Comparison of ENCODE assay signal across 9 cellular contexts in genomic region chr4:110510955-110511544, GRCh38. TPM values are rescaled to one million over a fixed set of nuclear protein-coding genes. Genes with fewer than 3 reads are reported as not detected.
A peak's percentile ranks its signal among the peaks of the same experiment; 100 is the strongest.
DNase-seq lines count a peak whose midpoint lies in the region; ATAC-seq, FAIRE-seq and TF ChIP-seq lines count a peak whose summit lies in the region.
"Had no signal": no experiment of that assay in that cellular context is flagged by ENCODE, and none has a peak within 500 bp of the region (broad histone marks: within the 10 kb centered on the region; RNA-seq: fewer than 3 reads in every experiment).

No MANE protein-coding gene starts in this region.

- H2AFZ ChIP-seq in HCT116 (ENCODE audit: low read depth, low read length, poor library complexity, severe bottlenecking) = no peak overlapping the region

- peak; percentile 74 for TF ChIP-seq RAD21 in HCT116 (IDR thresholded peaks at IDR 0.05; ENCODE audit: low read depth)

- H3K36me3 ChIP-seq in HCT116 (ENCODE audit: control insufficient read depth in 1 of 2, insufficient read depth in 2 of 2, low read length in 2 of 2) = no peaks in the 10 kb centered on the region
- H3K36me3 ChIP-seq in heart left ventricle = no peaks in the 10 kb centered on the region
- peaks cover 0 to 2% of the 10 kb centered on the region in 2 donors for H3K36me3 ChIP-seq in small intestine (ENCODE audit: control insufficient read depth in 2 of 2, insufficient read depth in 2 of 2, low read length in 2 of 2)

- POLR2A ChIA-PET in HCT116 (lab: Charles Lee) = no interaction called here
- POLR2A ChIA-PET in activated CD8-positive, alpha-beta T cell treated with anti-CD3 and anti-CD28 coated beads for 36 hours (lab: Charles Lee) = interaction anchor here (0.5 kb wide), 1 partner anchor 512 kb away, joined by 3 read pairs; no protein-coding TSS in a partner anchor

- no peaks in the 10 kb centered on the region for H3K79me2 ChIP-seq in HCT116 (ENCODE audit: insufficient read depth, low read length)

- intact Hi-C loops in HCT116 (cut with micrococcal nuclease) (loop anchor here (1.0 to 10.0 kb wide), 2 partner anchors 506 to 1124 kb away; no protein-coding TSS in a partner anchor), heart left ventricle (cut with DNase I) (loop anchor here (1.0 to 10.0 kb wide), 13 partner anchors 166 to 1524 kb away; partner anchors contain the start of gene ELOVL6 (in 3 of the 10))
- intact Hi-C loops in activated CD8-positive, alpha-beta T cell treated with anti-CD3 and anti-CD28 coated beads for 36 hours (cut with micrococcal nuclease) = no loop called here

- RAD21 ChIA-PET in HCT116 (lab: Charles Lee; ENCODE audit: low non-redundant PET in 1 of 2, low total read pairs in 2 of 2, uncharacterized antibody in 2 of 2, unreplicated experiment in 2 of 2) = interaction anchor here (0.9 to 1.3 kb wide), 2 partner anchors 167 to 168 kb away, joined by 3 to 5 read pairs; no protein-coding TSS in a partner anchor

- ATAC-seq in HCT116 = peak; percentile 69
- ATAC-seq in activated CD8-positive, alpha-beta T cell treated with anti-CD3 and anti-CD28 coated beads for 36 hours = no peak
- ATAC-seq in heart left ventricle = peak in 3 of 4 donors; percentile 52 to 71 (median 59)
- no peak for ATAC-seq in GM21737 (IDR thresholded peaks at IDR 0.05; ENCODE audit: unreplicated experiment)

- H3K27ac ChIP-seq in HCT116 (ENCODE audit: low read depth, low read length) (no peak overlapping the region), heart left ventricle (no peak overlapping the region), small intestine (ENCODE audit: low read depth in 1 of 2, low read length in 1 of 2) (no peak overlapping the region)
- H3K27ac ChIP-seq: skin epidermis had no signal

- no peaks in the 10 kb centered on the region for H3K27me3 ChIP-seq in HCT116 (ENCODE audit: insufficient read depth, low read length)
- H3K27me3 ChIP-seq in heart left ventricle = no peaks in the 10 kb centered on the region
- H3K27me3 ChIP-seq in small intestine (ENCODE audit: control insufficient read depth in 2 of 2, insufficient read depth in 2 of 2, low read length in 2 of 2) = no peaks in the 10 kb centered on the region

- no peak overlapping the region for H3K9ac ChIP-seq in HCT116 (ENCODE audit: low read length)

- peaks cover 9% of the 10 kb centered on the region for H3K4me1 Mint-ChIP-seq in activated CD8-positive, alpha-beta T cell treated with anti-CD3 and anti-CD28 coated beads for 36 hours (ENCODE audit: low read depth)

- CTCF ChIA-PET in HCT116 (lab: Charles Lee) = interaction anchor here (0.7 to 9.1 kb wide), 8 partner anchors 13 to 511 kb away, joined by 3 to 167 read pairs (median 7); no protein-coding TSS in a partner anchor
- CTCF ChIA-PET in activated CD8-positive, alpha-beta T cell treated with anti-CD3 and anti-CD28 coated beads for 36 hours (lab: Charles Lee) = interaction anchor here (0.6 to 9.9 kb wide), 24 partner anchors 8 to 529 kb away, joined by 3 to 194 read pairs (median 4); no protein-coding TSS in a partner anchor

- peak; percentile 70 for FAIRE-seq in small intestine (lab: Jason Lieb, UNC)

- peaks cover 0 to 9% of the 10 kb centered on the region in 2 experiments; a peak in 1 of 4 replicates for H3K4me1 ChIP-seq in HCT116 (ENCODE audit: control insufficient read depth in 1 of 2, insufficient read depth in 2 of 2, low read length in 2 of 2)
- peaks cover 0 to 11% (median 0%) of the 10 kb centered on the region in 12 donors for H3K4me1 ChIP-seq in heart left ventricle
- H3K4me1 ChIP-seq in small intestine (ENCODE audit: control insufficient read depth in 2 of 2, insufficient read depth in 1 of 2, low read depth in 1 of 2, low read length in 1 of 2) = no peaks in the 10 kb centered on the region

- H3K27ac Mint-ChIP-seq in activated CD8-positive, alpha-beta T cell treated with anti-CD3 and anti-CD28 coated beads for 36 hours = no peak overlapping the region

- no peak overlapping the region for H3K4me2 ChIP-seq in HCT116 (ENCODE audit: low read length)

- H3K9me2 ChIP-seq in HCT116 (ENCODE audit: insufficient read depth) = no peaks in the 10 kb centered on the region

- H3K4me3 Mint-ChIP-seq in activated CD8-positive, alpha-beta T cell treated with anti-CD3 and anti-CD28 coated beads for 36 hours = no peak overlapping the region

- no peak overlapping the region for H3K4me3 ChIP-seq in HCT116 (replicated peaks in 1 of 2; ENCODE audit: low read depth in 1 of 2, low read length in 2 of 2)
- no peak overlapping the region for H3K4me3 ChIP-seq in heart left ventricle
- no peak overlapping the region for H3K4me3 ChIP-seq in small intestine (ENCODE audit: low read depth in 1 of 2, low read length in 2 of 2)
- H3K4me3 ChIP-seq: skin epidermis had no signal

- H3K27me3 Mint-ChIP-seq in activated CD8-positive, alpha-beta T cell treated with anti-CD3 and anti-CD28 coated beads for 36 hours = peaks cover 1% of the 10 kb centered on the region

- peak; percentile 52 to 73 (median 62); a peak in 4 of 6 replicates for TF ChIP-seq CTCF in HCT116 (IDR thresholded peaks at IDR 0.05 in 2 of 3, conservative IDR thresholded peaks at IDR 0.05 in 1 of 3; ENCODE audit: borderline replicate concordance in 1 of 3, insufficient read depth in 1 of 3, low read depth in 2 of 3, low read length in 2 of 3)
- peak; percentile 84 for TF ChIP-seq CTCF in activated CD8-positive, alpha-beta T cell treated with anti-CD3 and anti-CD28 coated beads for 36 hours (IDR thresholded peaks at IDR 0.05)
- TF ChIP-seq CTCF in heart left ventricle (IDR thresholded peaks at IDR 0.05) = peak; percentile 65 to 80 (median 74)

- WGBS in heart left ventricle, 4 donors = 34 to 41% (median 39%) methylated on average over 4 of the region's 4 CpGs
- 33 to 39% (median 35%) methylated on average over 4 of the region's 4 CpGs for WGBS in small intestine, 3 donors

- H3K9me3 Mint-ChIP-seq in activated CD8-positive, alpha-beta T cell treated with anti-CD3 and anti-CD28 coated beads for 36 hours = no peaks in the 10 kb centered on the region

- no peaks in the 10 kb centered on the region for H4K20me1 ChIP-seq in HCT116 (ENCODE audit: insufficient read depth)

- no TSS peak for BruUV-seq in HCT116 (replicated peaks; lab: Mats Ljungman, UMichigan)

- H3K9me3 ChIP-seq in HCT116 (ENCODE audit: control insufficient read depth in 1 of 2, insufficient read depth in 1 of 2, low read depth in 1 of 2, low read length in 2 of 2) = no peaks in the 10 kb centered on the region
- H3K9me3 ChIP-seq in heart left ventricle = no peaks in the 10 kb centered on the region
- H3K9me3 ChIP-seq in small intestine (ENCODE audit: control insufficient read depth, low read depth) = no peaks in the 10 kb centered on the region

- no peak for TF ChIP-seq POLR2A in HCT116 (IDR thresholded peaks at IDR 0.05; ENCODE audit: borderline replicate concordance, extremely low read depth, insufficient read depth, insufficient read length)
- no peak for TF ChIP-seq POLR2A in heart left ventricle (IDR thresholded peaks at IDR 0.05)

- peak; percentile 10 for DNase-seq in GF-D8 (lab: John Stamatoyannopoulos, UW)
- DNase-seq in HCT116 (ENCODE audit: low read depth, low spot score) = peak; percentile 56
- peak; percentile 12 for DNase-seq in NCI-H146 treated with DMSO at 0.1 percent for 48 hours (lab: John Stamatoyannopoulos, UW; ENCODE audit: unreplicated experiment)
- no peak for DNase-seq in activated CD8-positive, alpha-beta T cell treated with anti-CD3 and anti-CD28 coated beads for 36 hours
- no peak for DNase-seq in heart left ventricle
- DNase-seq in small intestine = peak; percentile 79
- no peak for DNase-seq in activated CD4-positive, alpha-beta T cell treated with anti-CD3 and anti-CD28 coated beads for 1 hour

- no peaks in the 10 kb centered on the region for H3K36me3 Mint-ChIP-seq in activated CD8-positive, alpha-beta T cell treated with anti-CD3 and anti-CD28 coated beads for 36 hours (ENCODE audit: low read depth)

TF ChIP-seq in HCT116, 20 proteins besides CTCF, POLR2A, EP300 and RAD21:
- TF ChIP-seq SIN3A (IDR thresholded peaks at IDR 0.05; ENCODE audit: low read depth) = no peak
- no peak for TF ChIP-seq EZH2 (IDR thresholded peaks at IDR 0.05)
- no peak for TF ChIP-seq TCF7L2 (IDR thresholded peaks at IDR 0.05; ENCODE audit: borderline replicate concordance, extremely low read depth, insufficient read depth, insufficient read length)
- TF ChIP-seq, protein P1, sequence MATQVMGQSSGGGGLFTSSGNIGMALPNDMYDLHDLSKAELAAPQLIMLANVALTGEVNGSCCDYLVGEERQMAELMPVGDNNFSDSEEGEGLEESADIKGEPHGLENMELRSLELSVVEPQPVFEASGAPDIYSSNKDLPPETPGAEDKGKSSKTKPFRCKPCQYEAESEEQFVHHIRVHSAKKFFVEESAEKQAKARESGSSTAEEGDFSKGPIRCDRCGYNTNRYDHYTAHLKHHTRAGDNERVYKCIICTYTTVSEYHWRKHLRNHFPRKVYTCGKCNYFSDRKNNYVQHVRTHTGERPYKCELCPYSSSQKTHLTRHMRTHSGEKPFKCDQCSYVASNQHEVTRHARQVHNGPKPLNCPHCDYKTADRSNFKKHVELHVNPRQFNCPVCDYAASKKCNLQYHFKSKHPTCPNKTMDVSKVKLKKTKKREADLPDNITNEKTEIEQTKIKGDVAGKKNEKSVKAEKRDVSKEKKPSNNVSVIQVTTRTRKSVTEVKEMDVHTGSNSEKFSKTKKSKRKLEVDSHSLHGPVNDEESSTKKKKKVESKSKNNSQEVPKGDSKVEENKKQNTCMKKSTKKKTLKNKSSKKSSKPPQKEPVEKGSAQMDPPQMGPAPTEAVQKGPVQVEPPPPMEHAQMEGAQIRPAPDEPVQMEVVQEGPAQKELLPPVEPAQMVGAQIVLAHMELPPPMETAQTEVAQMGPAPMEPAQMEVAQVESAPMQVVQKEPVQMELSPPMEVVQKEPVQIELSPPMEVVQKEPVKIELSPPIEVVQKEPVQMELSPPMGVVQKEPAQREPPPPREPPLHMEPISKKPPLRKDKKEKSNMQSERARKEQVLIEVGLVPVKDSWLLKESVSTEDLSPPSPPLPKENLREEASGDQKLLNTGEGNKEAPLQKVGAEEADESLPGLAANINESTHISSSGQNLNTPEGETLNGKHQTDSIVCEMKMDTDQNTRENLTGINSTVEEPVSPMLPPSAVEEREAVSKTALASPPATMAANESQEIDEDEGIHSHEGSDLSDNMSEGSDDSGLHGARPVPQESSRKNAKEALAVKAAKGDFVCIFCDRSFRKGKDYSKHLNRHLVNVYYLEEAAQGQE (IDR thresholded peaks at IDR 0.05; ENCODE audit: low read depth) = no peak
- TF ChIP-seq CEBPB (IDR thresholded peaks at IDR 0.05; ENCODE audit: low read depth) = no peak
- no peak for TF ChIP-seq YY1 (IDR thresholded peaks at IDR 0.05; ENCODE audit: extremely low read depth, insufficient replicate concordance, low read depth, low read length)
- TF ChIP-seq JUND (IDR thresholded peaks at IDR 0.05) = no peak

RNA-seq across cellular contexts. Expression of gene ENPEP, which starts 35.1 kb away (rescaled TPM):
- total RNA-seq in HCT116 (2021; ENCODE audit: unreplicated experiment) = 4.5 TPM
- 0.85 and 1.6 TPM in 2 replicates for polyA plus RNA-seq in HCT116 (2012)
- under 1 TPM in 1 of 2 experiments, not detected in 1; 0.05 TPM for total RNA-seq in activated CD8-positive, alpha-beta T cell treated with anti-CD3 and anti-CD28 coated beads for 36 hours
- total RNA-seq in heart left ventricle = 1 to 10 TPM; 1.3 to 9.3 (median 4.2) TPM
- 1 to 10 TPM; 1.3 to 4.4 TPM for polyA plus RNA-seq in heart left ventricle
- polyA plus RNA-seq in small intestine = 10 to 100 TPM; 26.9 to 52.3 (median 38.6) TPM

Comparison
In these comparisons a context has a peak if more than half of its experiments do, and no peak if none do; other contexts are left out.
1. DNase-seq: peak in GF-D8 (single experiment), HCT116 (single experiment), NCI-H146 treated with DMSO at 0.1 percent for 48 hours (single experiment) and small intestine (single experiment); none in activated CD8-positive, alpha-beta T cell treated with anti-CD3 and anti-CD28 coated beads for 36 hours (single experiment), heart left ventricle (0 of 5) and activated CD4-positive, alpha-beta T cell treated with anti-CD3 and anti-CD28 coated beads for 1 hour (single experiment).
2. ATAC-seq: peak in HCT116 (single experiment) and heart left ventricle (3 of 4); none in activated CD8-positive, alpha-beta T cell treated with anti-CD3 and anti-CD28 coated beads for 36 hours (single experiment) and GM21737 (single experiment).
3. Peak in every context shown above with its lines, with median percentiles within 50 percentile points of each other: CTCF ChIP-seq.